Comparison of ENCODE assay signal across 13 cellular contexts in the genomic region with DNA sequence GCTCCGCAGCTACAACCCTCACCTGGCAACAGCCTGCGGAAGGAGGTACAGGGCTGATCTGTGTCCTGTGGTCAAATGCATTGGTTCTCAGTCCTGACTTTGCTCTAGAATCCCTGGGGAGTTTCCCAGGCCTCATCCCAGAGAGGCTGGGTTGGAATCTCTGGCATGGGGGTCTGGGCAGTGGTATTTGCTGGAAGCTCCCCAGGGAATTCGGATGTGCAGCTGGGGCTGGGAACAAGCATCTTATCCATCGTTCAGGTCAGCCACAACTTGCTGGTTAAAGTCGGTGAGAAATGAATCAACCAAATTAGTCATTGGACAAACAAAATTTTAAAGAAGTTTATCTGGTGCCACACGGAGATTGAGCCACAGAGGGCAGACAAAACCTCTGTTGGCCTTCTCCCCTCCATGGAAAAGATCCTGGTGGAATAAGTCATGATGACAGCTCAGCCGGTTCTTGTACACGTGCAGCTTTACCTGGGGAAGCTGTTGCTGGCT.
DNase-seq lines count a peak whose midpoint lies in the region; ATAC-seq, FAIRE-seq and TF ChIP-seq lines count a peak whose summit lies in the region.
"Had no signal": no experiment of that assay in that cellular context is flagged by ENCODE, and none has a peak within 500 bp of the region (broad histone marks: within the 10 kb centered on the region; RNA-seq: fewer than 3 reads in every experiment).

No MANE protein-coding gene starts in this region.

- FAIRE-seq in RCC 7860 (lab: Jason Lieb, UNC) (peak; percentile 97), endothelial cell of umbilical vein (lab: Jason Lieb, UNC) (peak; percentile 81)

- intact Hi-C loops in endothelial cell of umbilical vein (cut with micrococcal nuclease) = no loop called here
- intact Hi-C loops in CD4-positive, alpha-beta T cell (cut with DNase I, micrococcal nuclease) = no loop called here

- peaks cover 30% of the 10 kb centered on the region for H3K4me1 Mint-ChIP-seq in osteocyte (ENCODE audit: unreplicated experiment)
- no peaks in the 10 kb centered on the region for H3K4me1 Mint-ChIP-seq in CD4-positive, alpha-beta T cell (ENCODE audit: low read depth)

- no peaks in the 10 kb centered on the region for H3K27me3 Mint-ChIP-seq in osteocyte (ENCODE audit: unreplicated experiment)
- peaks cover 31% of the 10 kb centered on the region for H3K27me3 Mint-ChIP-seq in CD4-positive, alpha-beta T cell

- H3K4me2 ChIP-seq in endothelial cell of umbilical vein (ENCODE audit: insufficient read depth, low read length) = no peak overlapping the region

- H3K27ac ChIP-seq in endothelial cell of umbilical vein (ENCODE audit: insufficient read depth, low read depth, low read length) = no peak overlapping the region
- no peak overlapping the region for H3K27ac ChIP-seq in CD4-positive, alpha-beta T cell (ENCODE audit: low read depth, low read length)
- H3K27ac ChIP-seq: ascending aorta had no signal

- no peak overlapping the region for H3K9ac ChIP-seq in endothelial cell of umbilical vein (replicated peaks; ENCODE audit: extremely low read depth, insufficient read depth, low read length)

- TF ChIP-seq POLR2A in endothelial cell of umbilical vein (IDR thresholded peaks at IDR 0.05; ENCODE audit: low read depth, low read length) = no peak

- no peak for ATAC-seq in CD4-positive, alpha-beta T cell (ENCODE audit: poor library complexity)
- ATAC-seq in HG03571 (IDR thresholded peaks at IDR 0.05; ENCODE audit: unreplicated experiment) = no peak
- ATAC-seq in GM21825 (IDR thresholded peaks at IDR 0.05; ENCODE audit: unreplicated experiment) = no peak

- no peaks in the 10 kb centered on the region for H3K9me1 ChIP-seq in endothelial cell of umbilical vein (replicated peaks; ENCODE audit: control insufficient read depth, extremely low read depth, insufficient read depth, low read length)

- no peaks in the 10 kb centered on the region for H4K20me1 ChIP-seq in endothelial cell of umbilical vein (replicated peaks; ENCODE audit: control insufficient read depth, extremely low read depth, insufficient read depth, low read length)

- no peak overlapping the region for H3K4me3 ChIP-seq in endothelial cell of umbilical vein (replicated peaks in 1 of 3; ENCODE audit: insufficient read depth in 1 of 3, low read depth in 1 of 3, low read length in 3 of 3)
- H3K4me3 ChIP-seq: ascending aorta had no signal

- H3K9me3 ChIP-seq in endothelial cell of umbilical vein (replicated peaks; ENCODE audit: control insufficient read depth, insufficient read depth, low read length) = no peaks in the 10 kb centered on the region
- no peaks in the 10 kb centered on the region for H3K9me3 ChIP-seq in CD4-positive, alpha-beta T cell (ENCODE audit: control insufficient read depth, low read length)
- H3K9me3 ChIP-seq: ascending aorta had no signal

- no peak overlapping the region for H3K27ac Mint-ChIP-seq in osteocyte (ENCODE audit: unreplicated experiment)
- no peak overlapping the region for H3K27ac Mint-ChIP-seq in CD4-positive, alpha-beta T cell

- BruUV-seq in endothelial cell of umbilical vein (replicated peaks; lab: Mats Ljungman, UMichigan) = no TSS peak

- H2AFZ ChIP-seq in endothelial cell of umbilical vein (ENCODE audit: low read depth, low read length) = no peak overlapping the region

- dilution Hi-C loops in endothelial cell of umbilical vein (cut with MboI; ENCODE audit: extremely low pct_ligation_motif_present, low sequenced_read_pairs) = no loop called here

- POLR2A ChIA-PET in endothelial cell of umbilical vein (lab: Charles Lee) = no interaction called here
- POLR2A ChIA-PET in CD4-positive, alpha-beta T cell (lab: Charles Lee) = no interaction called here

- no peaks in the 10 kb centered on the region for H3K36me3 ChIP-seq in endothelial cell of umbilical vein (ENCODE audit: control insufficient read depth in 2 of 2, extremely low read depth in 1 of 2, insufficient read depth in 2 of 2, low read length in 2 of 2)
- H3K36me3 ChIP-seq: ascending aorta had no signal

- no peaks in the 10 kb centered on the region for H3K9me3 Mint-ChIP-seq in osteocyte (ENCODE audit: unreplicated experiment)
- no peaks in the 10 kb centered on the region for H3K9me3 Mint-ChIP-seq in CD4-positive, alpha-beta T cell

- CTCF ChIA-PET in endothelial cell of umbilical vein (lab: Charles Lee) = interaction anchor here (0.9 to 2.5 kb wide), 4 partner anchors 25 to 253 kb away, joined by 3 to 7 read pairs (median 4); no protein-coding TSS in a partner anchor
- CTCF ChIA-PET in CD4-positive, alpha-beta T cell (lab: Charles Lee) = no interaction called here

- DNase-seq in Daoy (ENCODE audit: low read depth) (peak; percentile 94), RCC 7860 (ENCODE audit: low spot score) (peak; percentile 98), endothelial cell of umbilical vein (ENCODE audit: low read depth, low spot score) (peak; percentile 27), osteocyte (ENCODE audit: extremely low spot score, unreplicated experiment) (no peak), 8988T (no peak)
- DNase-seq in CD4-positive, alpha-beta T cell = no peak
- DNase-seq: activated CD4-positive, alpha-beta T cell treated with anti-CD3 and anti-CD28 coated beads for 1 hour; activated T-cell treated with anti-CD3 and anti-CD28 coated beads, Interleukin-2, amount 50 U/mL, for 1 hour; NCI-H1436 treated with DMSO at 0.1 percent for 48 hours; NCI-H82 had no signal

- no peaks in the 10 kb centered on the region for H3K36me3 Mint-ChIP-seq in osteocyte (ENCODE audit: unreplicated experiment)
- no peaks in the 10 kb centered on the region for H3K36me3 Mint-ChIP-seq in CD4-positive, alpha-beta T cell (ENCODE audit: low read depth)

- H3K79me2 ChIP-seq in endothelial cell of umbilical vein (ENCODE audit: control insufficient read depth, insufficient read depth, low read length) = no peaks in the 10 kb centered on the region

- H3K4me3 Mint-ChIP-seq in osteocyte (ENCODE audit: unreplicated experiment) = no peak overlapping the region
- H3K4me3 Mint-ChIP-seq in CD4-positive, alpha-beta T cell = no peak overlapping the region

- H3K4me1 ChIP-seq in endothelial cell of umbilical vein (ENCODE audit: control insufficient read depth, extremely low read depth, insufficient read depth, low read length) = peaks cover 5% of the 10 kb centered on the region
- H3K4me1 ChIP-seq: ascending aorta had no signal

- TF ChIP-seq CTCF in endothelial cell of umbilical vein (IDR thresholded peaks at IDR 0.05; ENCODE audit: extremely low read depth in 1 of 2, insufficient read depth in 1 of 2, low read depth in 1 of 2, low read length in 2 of 2) (no peak), osteocyte (IDR thresholded peaks at IDR 0.05) (peak; percentile 28)
- TF ChIP-seq CTCF in CD4-positive, alpha-beta T cell (IDR thresholded peaks at IDR 0.05) = no peak

- no peaks in the 10 kb centered on the region for H3K27me3 ChIP-seq in endothelial cell of umbilical vein (ENCODE audit: control insufficient read depth in 2 of 2, insufficient read depth in 2 of 2, low read length in 2 of 2)
- H3K27me3 ChIP-seq in CD4-positive, alpha-beta T cell (ENCODE audit: control insufficient read depth, insufficient read depth, low read length) = peaks cover 11% of the 10 kb centered on the region
- H3K27me3 ChIP-seq: ascending aorta had no signal

TF ChIP-seq in endothelial cell of umbilical vein, 7 proteins besides CTCF, POLR2A, EP300 and RAD21:
- TF ChIP-seq FOS (IDR thresholded peaks at IDR 0.05; ENCODE audit: borderline replicate concordance, insufficient read depth, low read length) = peak; percentile 65
- peak; percentile 56 for TF ChIP-seq GATA2 (IDR thresholded peaks at IDR 0.05; ENCODE audit: insufficient read depth, insufficient read length, low read depth, low read length)
- no peak for TF ChIP-seq EZH2 (IDR thresholded peaks at IDR 0.05; ENCODE audit: borderline replicate concordance, low read depth, low read length, severe bottlenecking)
- TF ChIP-seq POLR2AphosphoS5 (IDR thresholded peaks at IDR 0.05; ENCODE audit: insufficient read depth, low read depth, low read length) = no peak
- no peak for TF ChIP-seq JUN (IDR thresholded peaks at IDR 0.05; ENCODE audit: borderline replicate concordance, insufficient read depth, insufficient read length, low read depth)
- TF ChIP-seq, protein P1, sequence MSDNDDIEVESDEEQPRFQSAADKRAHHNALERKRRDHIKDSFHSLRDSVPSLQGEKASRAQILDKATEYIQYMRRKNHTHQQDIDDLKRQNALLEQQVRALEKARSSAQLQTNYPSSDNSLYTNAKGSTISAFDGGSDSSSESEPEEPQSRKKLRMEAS (IDR thresholded peaks at IDR 0.05; ENCODE audit: insufficient read depth, insufficient read length) = no peak
- no peak for TF ChIP-seq MYC (IDR thresholded peaks at IDR 0.05; ENCODE audit: low read depth, low read length)

Comparison
In these comparisons a context has a peak if more than half of its experiments do, and no peak if none do; other contexts are left out.
1. DNase-seq: peak in Daoy (single experiment), RCC 7860 (single experiment) and endothelial cell of umbilical vein (single experiment); none in osteocyte (single experiment), CD4-positive, alpha-beta T cell (0 of 10) and 8988T (single experiment).